ENCODE assay signal across 1 cellular context in the genomic region with DNA sequence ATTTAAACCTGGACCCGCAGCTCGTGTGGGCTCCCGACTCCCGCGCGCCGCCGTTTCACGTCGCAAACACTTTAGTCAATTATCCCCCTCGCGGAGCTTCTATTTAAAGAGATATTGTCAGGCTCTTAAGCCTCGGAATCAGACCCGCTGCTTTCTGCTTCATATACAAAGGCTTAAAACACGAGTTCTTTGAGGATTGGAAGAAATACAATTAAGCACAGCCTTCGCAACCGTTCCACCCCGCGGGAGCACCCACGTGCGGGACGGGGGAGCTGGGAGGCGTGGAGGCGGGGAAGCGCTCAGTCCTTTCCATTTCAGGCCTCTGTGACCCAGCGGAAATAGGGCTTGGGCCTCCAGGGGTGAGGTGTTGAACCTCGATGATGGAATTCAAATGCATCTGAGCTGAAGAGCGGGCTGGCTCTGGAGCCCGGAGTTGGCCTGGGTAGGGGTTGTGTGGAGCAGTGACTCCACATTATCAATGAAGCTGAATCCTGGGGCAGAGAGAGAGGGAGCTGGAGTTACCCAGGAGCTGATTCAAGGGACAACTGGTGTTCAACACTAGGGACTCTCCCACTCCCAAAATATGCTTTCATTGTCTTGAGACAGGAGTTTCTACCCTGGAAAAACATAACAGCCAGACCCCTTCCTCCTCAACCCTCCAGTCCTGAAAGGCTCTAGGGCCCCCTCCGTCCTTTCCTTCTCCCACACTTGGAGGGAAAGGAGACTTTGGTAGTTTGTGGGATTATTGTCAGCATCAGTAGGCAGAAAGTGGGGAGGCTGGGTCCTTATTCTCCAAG.
TF ChIP-seq lines count a peak whose summit lies in the region.

No MANE protein-coding gene starts in this region.

TF ChIP-seq in HEK293, 187 proteins besides CTCF, POLR2A, EP300 and RAD21 (continued from another document):
- TF ChIP-seq, protein P1, sequence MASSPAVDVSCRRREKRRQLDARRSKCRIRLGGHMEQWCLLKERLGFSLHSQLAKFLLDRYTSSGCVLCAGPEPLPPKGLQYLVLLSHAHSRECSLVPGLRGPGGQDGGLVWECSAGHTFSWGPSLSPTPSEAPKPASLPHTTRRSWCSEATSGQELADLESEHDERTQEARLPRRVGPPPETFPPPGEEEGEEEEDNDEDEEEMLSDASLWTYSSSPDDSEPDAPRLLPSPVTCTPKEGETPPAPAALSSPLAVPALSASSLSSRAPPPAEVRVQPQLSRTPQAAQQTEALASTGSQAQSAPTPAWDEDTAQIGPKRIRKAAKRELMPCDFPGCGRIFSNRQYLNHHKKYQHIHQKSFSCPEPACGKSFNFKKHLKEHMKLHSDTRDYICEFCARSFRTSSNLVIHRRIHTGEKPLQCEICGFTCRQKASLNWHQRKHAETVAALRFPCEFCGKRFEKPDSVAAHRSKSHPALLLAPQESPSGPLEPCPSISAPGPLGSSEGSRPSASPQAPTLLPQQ (tag by site-specific recombination; IDR thresholded peaks at IDR 0.05), result no peak
- TF ChIP-seq, protein P2, sequence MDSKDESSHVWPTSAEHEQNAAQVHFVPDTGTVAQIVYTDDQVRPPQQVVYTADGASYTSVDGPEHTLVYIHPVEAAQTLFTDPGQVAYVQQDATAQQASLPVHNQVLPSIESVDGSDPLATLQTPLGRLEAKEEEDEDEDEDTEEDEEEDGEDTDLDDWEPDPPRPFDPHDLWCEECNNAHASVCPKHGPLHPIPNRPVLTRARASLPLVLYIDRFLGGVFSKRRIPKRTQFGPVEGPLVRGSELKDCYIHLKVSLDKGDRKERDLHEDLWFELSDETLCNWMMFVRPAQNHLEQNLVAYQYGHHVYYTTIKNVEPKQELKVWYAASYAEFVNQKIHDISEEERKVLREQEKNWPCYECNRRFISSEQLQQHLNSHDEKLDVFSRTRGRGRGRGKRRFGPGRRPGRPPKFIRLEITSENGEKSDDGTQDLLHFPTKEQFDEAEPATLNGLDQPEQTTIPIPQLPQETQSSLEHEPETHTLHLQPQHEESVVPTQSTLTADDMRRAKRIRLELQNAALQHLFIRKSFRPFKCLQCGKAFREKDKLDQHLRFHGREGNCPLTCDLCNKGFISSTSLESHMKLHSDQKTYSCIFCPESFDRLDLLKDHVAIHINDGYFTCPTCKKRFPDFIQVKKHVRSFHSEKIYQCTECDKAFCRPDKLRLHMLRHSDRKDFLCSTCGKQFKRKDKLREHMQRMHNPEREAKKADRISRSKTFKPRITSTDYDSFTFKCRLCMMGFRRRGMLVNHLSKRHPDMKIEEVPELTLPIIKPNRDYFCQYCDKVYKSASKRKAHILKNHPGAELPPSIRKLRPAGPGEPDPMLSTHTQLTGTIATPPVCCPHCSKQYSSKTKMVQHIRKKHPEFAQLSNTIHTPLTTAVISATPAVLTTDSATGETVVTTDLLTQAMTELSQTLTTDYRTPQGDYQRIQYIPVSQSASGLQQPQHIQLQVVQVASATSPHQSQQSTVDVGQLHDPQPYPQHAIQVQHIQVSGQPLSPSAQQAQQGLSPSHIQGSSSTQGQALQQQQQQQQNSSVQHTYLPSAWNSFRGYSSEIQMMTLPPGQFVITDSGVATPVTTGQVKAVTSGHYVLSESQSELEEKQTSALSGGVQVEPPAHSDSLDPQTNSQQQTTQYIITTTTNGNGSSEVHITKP (tag by site-specific recombination; IDR thresholded peaks at IDR 0.05), result no peak
- TF ChIP-seq ZNF530 (tag by site-specific recombination; IDR thresholded peaks at IDR 0.05; ENCODE audit: low read depth) (no peak), GLI4 (tag by site-specific recombination; IDR thresholded peaks at IDR 0.05) (no peak)
